ENCODE assay signal across 9 cellular contexts in the genomic region with DNA sequence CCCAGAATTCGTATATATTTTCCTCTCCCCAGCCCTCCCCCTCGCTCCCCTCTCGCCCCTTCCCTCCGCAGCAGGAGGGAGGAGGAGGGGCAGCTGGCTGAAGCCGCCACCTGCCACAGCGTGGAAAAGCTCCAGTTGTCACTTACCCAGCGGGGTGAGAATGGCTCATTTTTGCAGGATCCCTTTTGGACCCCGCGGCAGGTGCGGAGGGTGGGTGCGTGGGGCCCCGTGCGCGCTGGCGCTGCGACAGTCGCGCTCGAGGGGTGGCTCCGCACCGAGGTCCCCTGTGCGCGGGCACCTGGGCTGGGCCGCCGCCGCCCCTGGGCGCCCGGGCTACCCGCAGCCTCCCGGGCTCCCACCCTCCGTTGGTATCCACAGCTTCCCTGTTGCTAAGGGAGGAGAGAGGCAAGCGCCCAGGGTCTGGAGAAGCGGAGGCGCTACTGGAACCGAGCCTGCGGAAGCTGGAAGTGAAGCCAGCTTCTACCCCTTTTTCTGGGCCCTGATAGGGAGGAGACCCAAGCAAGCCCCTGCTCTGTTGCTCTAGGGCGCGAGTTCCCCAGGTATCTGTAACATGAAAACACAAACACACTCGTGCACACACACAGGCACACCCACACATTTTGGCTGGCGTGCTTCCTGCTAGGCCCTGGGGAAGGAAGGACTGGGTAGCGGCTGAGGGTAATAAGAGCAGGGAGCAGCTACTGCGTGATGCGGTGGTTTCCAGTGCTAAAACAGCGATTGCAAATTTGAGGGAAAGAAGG. TPM values are rescaled to one million over a fixed set of nuclear protein-coding genes. Genes with fewer than 3 reads are reported as not detected.
DNase-seq lines count a peak whose midpoint lies in the region; ATAC-seq, FAIRE-seq and TF ChIP-seq lines count a peak whose summit lies in the region.
"Had no signal": no experiment of that assay in that cellular context is flagged by ENCODE, and none has a peak within 500 bp of the region (broad histone marks: within the 10 kb centered on the region; RNA-seq: fewer than 3 reads in every experiment).

A gene with protein sequence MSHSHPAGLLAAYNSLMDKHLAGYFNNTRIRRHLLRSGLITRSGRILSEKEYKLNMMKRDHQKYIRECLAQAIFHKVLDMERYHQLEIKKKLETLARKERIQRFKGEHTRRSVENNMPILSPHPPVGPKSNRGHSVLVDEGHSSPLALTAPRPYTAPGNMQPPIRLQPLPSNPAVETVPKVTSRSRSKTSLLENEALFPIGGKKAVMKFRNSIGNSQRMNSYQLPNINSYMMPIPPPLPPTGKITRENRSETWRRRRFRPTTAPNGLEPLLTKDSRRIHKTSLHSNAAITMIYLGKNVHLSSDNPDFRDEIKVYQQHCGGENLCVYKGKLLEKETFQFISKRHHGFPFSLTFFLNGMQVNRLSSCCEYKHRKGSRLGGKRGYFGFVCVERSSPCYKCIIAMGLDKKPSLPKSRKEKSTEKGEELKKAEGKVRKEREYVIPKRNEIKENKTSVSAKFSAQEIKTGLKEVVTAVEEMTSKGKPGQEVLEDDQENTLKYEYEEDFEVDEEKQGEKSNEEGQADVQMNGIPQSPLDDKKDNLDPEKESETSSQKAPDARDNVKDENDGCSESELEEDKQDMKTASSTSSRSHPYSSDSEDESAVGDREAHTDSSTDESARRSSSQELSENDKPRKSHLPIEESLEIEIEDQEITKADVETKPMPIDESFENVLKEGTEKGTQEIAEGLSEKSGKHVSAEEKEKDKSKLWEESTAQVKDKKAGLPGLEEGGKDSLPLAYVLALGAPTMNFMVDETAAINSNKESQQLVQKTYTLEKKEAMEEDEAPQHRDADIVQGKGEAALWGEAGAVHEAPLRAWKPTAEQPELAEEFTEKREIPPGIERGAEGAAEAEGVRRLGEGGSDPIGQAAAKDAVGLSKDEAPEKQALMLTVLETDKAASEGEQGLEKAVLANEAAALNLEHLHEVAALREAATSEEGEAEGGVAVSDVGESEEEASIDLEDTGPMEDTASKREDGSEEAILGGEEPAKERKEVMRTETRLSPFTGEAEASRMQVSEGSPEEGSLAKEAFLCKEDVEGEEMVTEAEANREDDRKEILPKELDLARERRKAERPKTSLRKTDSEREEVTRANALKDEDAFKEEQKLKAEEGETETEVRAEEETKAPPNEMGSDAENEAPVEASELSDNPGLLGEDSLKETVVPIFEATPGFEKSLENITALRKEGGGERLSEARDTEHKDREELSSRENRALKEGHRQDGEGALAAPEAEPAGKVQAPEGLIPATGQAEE (N-terminal part only) (minus strand): TSS at position 442 of the 761 bp plus-strand sequence. CDS start 273 bp downstream, at position 169.

- WGBS in GM12878 (ENCODE audit: insufficient coverage, insufficient replicate concordance, low lambda C conversion rate, missing lambda C conversion rate): 44% methylated on average over 25 of the region's 44 CpGs

- peak within 1 kb of the TSS; percentile 31; the same call in 1 of the 2 replicates for H3K4me2 ChIP-seq in GM12878 (ENCODE audit: control insufficient read depth, insufficient read depth)

- H3K36me3 ChIP-seq in GM12878 (ENCODE audit: control insufficient read depth in 2 of 2, insufficient read depth in 2 of 2, low read length in 1 of 2): no peaks in the 10 kb centered on the region
- H3K36me3 ChIP-seq in lower lobe of right lung: no peaks in the 10 kb centered on the region

- H3K27ac Mint-ChIP-seq in naive thymus-derived CD8-positive, alpha-beta T cell: no peak within 1 kb of the TSS

- peak within 1 kb of the TSS; percentile 45 for H2AFZ ChIP-seq in GM12878 (ENCODE audit: control insufficient read depth, low read depth, low read length)

- TF ChIP-seq CTCF in GM12878 (IDR thresholded peaks at IDR 0.05 in 2 of 3, conservative IDR thresholded peaks at IDR 0.05 in 1 of 3; ENCODE audit: control insufficient read depth in 2 of 3, extremely low read depth in 1 of 3, insufficient read depth in 1 of 3, low read depth in 3 of 3, low read length in 3 of 3) (no peak), lower lobe of right lung (IDR thresholded peaks at IDR 0.05) (no peak)

- H3K4me1 ChIP-seq in GM12878 (ENCODE audit: control insufficient read depth, insufficient read depth, low read length) (peaks cover 10% of the 10 kb centered on the region), lower lobe of right lung (peaks cover 7% of the 10 kb centered on the region)

- H3K9ac ChIP-seq in GM12878 (ENCODE audit: control insufficient read depth, insufficient read depth, low read length): peak within 1 kb of the TSS; percentile 34; the same call in 1 of the 2 replicates

- POLR2A ChIA-PET in GM12878 (lab: Charles Lee): no interaction called here
- POLR2A ChIA-PET in naive thymus-derived CD8-positive, alpha-beta T cell (lab: Charles Lee): no interaction called here

- no TSS peak for BruUV-seq in GM12878 (replicated peaks; lab: Mats Ljungman, UMichigan)

- H3K27ac ChIP-seq in GM12878 (ENCODE audit: control insufficient read depth, insufficient read depth) (no peak within 1 kb of the TSS), lower lobe of right lung (no peak within 1 kb of the TSS)

- H3K4me3 ChIP-seq in GM12878 (peak within 1 kb of the TSS; percentile 34; the same call in 1 of the 2 replicates), lower lobe of right lung (peak within 1 kb of the TSS; percentile 36)

- RAD21 ChIA-PET in GM12878 (lab: Charles Lee; ENCODE audit: unreplicated experiment): no interaction called here

- no peak within 1 kb of the TSS for H3K4me3 Mint-ChIP-seq in naive thymus-derived CD8-positive, alpha-beta T cell

- SMC1A ChIA-PET in GM12878 (lab: Charles Lee; ENCODE audit: uncharacterized antibody, unreplicated experiment): interaction anchor here (0.8 to 1.0 kb wide), 3 partner anchors 16 to 161 kb away, joined by 3 to 4 read pairs (median 3); a partner anchor contains a TSS

- H3K79me2 ChIP-seq in GM12878 (ENCODE audit: control insufficient read depth, insufficient read depth, low read length): no peaks in the 10 kb centered on the region

- no peak for TF ChIP-seq RAD21 in GM12878 (IDR thresholded peaks at IDR 0.05; ENCODE audit: insufficient read depth, low read depth, low read length)

- H3K9me3 ChIP-seq in GM12878 (replicated peaks; ENCODE audit: control insufficient read depth, insufficient read depth, low read length) (peaks cover 3% of the 10 kb centered on the region; the same call in 2 of the 3 replicates), lower lobe of right lung (no peaks in the 10 kb centered on the region)

- in situ Hi-C loops in GM12878 (cut with MboI): no loop called here

- no peak for TF ChIP-seq EP300 in GM12878 (IDR thresholded peaks at IDR 0.05; ENCODE audit: borderline replicate concordance in 1 of 2, control insufficient read depth in 1 of 2, low read depth in 2 of 2, low read length in 2 of 2)

- 0 out of 4 replicates have a peak, but pooled peaks cover 2% of the 10 kb centered on the region in 2 experiments for H3K27me3 ChIP-seq in GM12878 (replicated peaks in 1 of 2; ENCODE audit: control insufficient read depth in 2 of 2, insufficient read depth in 2 of 2, low read length in 1 of 2)
- peaks cover 16% of the 10 kb centered on the region for H3K27me3 ChIP-seq in lower lobe of right lung (ENCODE audit: low read depth)

- CTCF ChIA-PET in GM12878 (lab: Yijun Ruan, JAX): interaction anchor here (0.6 to 2.7 kb wide), 3 partner anchors 16 to 60 kb away, joined by 3 to 14 read pairs (median 3); a partner anchor contains a TSS

- H3K27me3 Mint-ChIP-seq in naive thymus-derived CD8-positive, alpha-beta T cell: peaks cover 26 to 60% (median 39%) of the 10 kb centered on the region in 5 donors

- no peak for TF ChIP-seq POLR2A in GM12878 (IDR thresholded peaks at IDR 0.05; ENCODE audit: low read depth, low read length)

- H3K4me1 Mint-ChIP-seq in naive thymus-derived CD8-positive, alpha-beta T cell: peaks cover 2 to 6% (median 5%) of the 10 kb centered on the region in 4 donors

- H3K36me3 Mint-ChIP-seq in naive thymus-derived CD8-positive, alpha-beta T cell: peaks cover 0 to 4% (median 0%) of the 10 kb centered on the region in 3 donors

- no peak for DNase-seq in GM12878 (ENCODE audit: low read depth, low spot score)
- DNase-seq in lower lobe of right lung: peak; percentile 42
- no peak for DNase-seq in NCI-H187 treated with DMSO at 0.1 percent for 48 hours (lab: John Stamatoyannopoulos, UW)
- DNase-seq in naive thymus-derived CD8-positive, alpha-beta T cell: no peak

- peak; percentile 52 for FAIRE-seq in GM12878 (lab: Jason Lieb, UNC)

- H3K9me3 Mint-ChIP-seq in naive thymus-derived CD8-positive, alpha-beta T cell: peaks cover 3 to 19% (median 14%) of the 10 kb centered on the region in 9 donors

- H4K20me1 ChIP-seq in GM12878 (ENCODE audit: control insufficient read depth, insufficient read depth): no peaks in the 10 kb centered on the region

- intact Hi-C loops in GM12878 (cut with micrococcal nuclease; ENCODE audit: unreplicated experiment) (no loop called here), lower lobe of right lung (cut with DNase I) (no loop called here)

- ATAC-seq in GM18907 (IDR thresholded peaks at IDR 0.05; ENCODE audit: unreplicated experiment): peak; percentile 69
- ATAC-seq in HG03108 (IDR thresholded peaks at IDR 0.05; ENCODE audit: unreplicated experiment): peak; percentile 44
- ATAC-seq in GM12878: peak; percentile 52
- peak in 1 of 2 donors; percentile 21 for ATAC-seq in lower lobe of right lung
- no peak for ATAC-seq in HG02973 (IDR thresholded peaks at IDR 0.05; ENCODE audit: unreplicated experiment)
- no peak for ATAC-seq in naive thymus-derived CD8-positive, alpha-beta T cell
- ATAC-seq: Panc1 had no signal

RNA-seq across cellular contexts. Expression of the gene that starts here (rescaled TPM):
- total RNA-seq in GM12878 (2013; cell fraction: nucleolus; rRNA removed): 2.2 and 2.3 TPM in 2 replicates
- total RNA-seq in GM12878 (2014; rRNA removed): under 0.01 TPM in 1 of 2 replicates, not detected in the other
- total RNA-seq in GM12878 (2014; rRNA removed; fragmentation: Illumina TruSeq; extraction: Trizol): 0.09 TPM in 1 of 2 replicates, not detected in the other
- not detected in 2 replicates for total RNA-seq in GM12878 (2021)
- 0.10 TPM for polyA plus RNA-seq in GM12878 (2011; ENCODE audit: low read depth)
- 0.08 and 0.17 TPM in 2 replicates for polyA plus RNA-seq in GM12878 (2011; rRNA removed)
- polyA plus RNA-seq in GM12878 (2011; cell fraction: cytosol; rRNA removed): 0.02 and 0.03 TPM in 2 replicates
- polyA plus RNA-seq in GM12878 (2011; cell fraction: nucleus; rRNA removed): 0.25 and 0.38 TPM in 2 replicates
- 0.38 and 0.52 TPM in 2 replicates for polyA plus RNA-seq in GM12878 (2012)
- polyA plus RNA-seq in GM12878 (2014; fragmentation: Illumina TruSeq; extraction: Trizol): 0.03 TPM in 1 of 2 replicates, not detected in the other
- polyA plus RNA-seq in GM12878 (2014; fragmentation: Nextera tagmentation; extraction: Ambion mirVana): not detected
- polyA plus RNA-seq in GM12878 (2014; rRNA removed): 0.05 TPM in 1 of 2 replicates, not detected in the other
- polyA plus RNA-seq in GM12878 (2016; fragmentation: Nextera tagmentation; extraction: Ambion mirVana): not detected
- 0.15 and 0.22 TPM in 2 replicates for polyA minus RNA-seq in GM12878 (2011; rRNA and poly(A)+ RNA removed)
- not detected in 2 replicates for polyA minus RNA-seq in GM12878 (2011; cell fraction: cytosol; rRNA and poly(A)+ RNA removed)
- 0.24 and 0.57 TPM in 2 replicates for polyA minus RNA-seq in GM12878 (2011; cell fraction: nucleus; rRNA and poly(A)+ RNA removed)
- total RNA-seq in lower lobe of right lung: 8.1 TPM
- total RNA-seq in naive thymus-derived CD8-positive, alpha-beta T cell: not detected
- polyA plus RNA-seq in naive thymus-derived CD8-positive, alpha-beta T cell: not detected
- total RNA-seq: myocyte had no signal

Comparison
In these comparisons a context has a peak if more than half of its experiments do, and no peak if none do; other contexts are left out.
1. ATAC-seq: peak in GM18907 (single experiment), HG03108 (single experiment) and GM12878 (single experiment); none in HG02973 (single experiment) and naive thymus-derived CD8-positive, alpha-beta T cell (0 of 2).